ENCODE assay signal across 22 cellular contexts in the genomic region with DNA sequence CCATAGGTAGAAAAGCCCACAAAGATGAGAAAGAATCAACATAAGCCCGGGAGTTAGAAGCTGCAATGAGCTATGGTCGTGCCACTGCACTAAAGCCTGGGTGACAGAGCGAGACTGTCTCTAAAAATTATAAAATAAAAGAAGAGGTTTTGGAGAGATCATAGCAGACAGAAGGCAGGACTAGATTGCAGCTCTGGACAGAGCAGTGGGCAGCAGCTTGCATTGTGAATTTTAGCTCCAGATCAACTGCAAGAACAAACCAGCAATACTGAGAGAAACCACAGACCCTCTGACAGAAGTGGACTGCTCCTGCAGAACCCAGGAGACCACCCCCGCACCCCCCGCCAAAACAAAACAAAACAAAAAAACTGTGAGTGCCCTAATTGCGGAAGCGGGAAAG. TPM values are rescaled to one million over a fixed set of nuclear protein-coding genes. Genes with fewer than 3 reads are reported as not detected.
"Had no signal": no experiment of that assay in that cellular context is flagged by ENCODE, and none has a peak within 500 bp of the region (broad histone marks: within the 10 kb centered on the region; RNA-seq: fewer than 3 reads in every experiment).

No MANE protein-coding gene starts in this region.

- H3K27me3 ChIP-seq: body of pancreas, esophagus squamous epithelium, right lobe of liver, suprapubic skin, upper lobe of right lung had no signal

- H3K27ac Mint-ChIP-seq: activated CD4-positive, alpha-beta T cell treated with anti-CD3 and anti-CD28 coated beads, Interleukin-2, amount 10 ng/mL, durations not matched to agents 7 days and 5 days; activated CD8-positive, alpha-beta T cell treated with anti-CD3 and anti-CD28 coated beads, Interleukin-2, amount 10 ng/mL, durations not matched to agents 7 days and 5 days; activated naive CD4-positive, alpha-beta T cell treated with anti-CD3 and anti-CD28 coated beads for 36 hours; activated T-cell treated with anti-CD3 and anti-CD28 coated beads, Interleukin-2, amount 50 U/mL, for 24 hours; stimulated activated naive CD8-positive, alpha-beta T cell treated with anti-CD3 and anti-CD28 coated beads, Interleukin-15, Interleukin-2, amounts not matched to agents 100 ng/mL and 50 ng/mL, for 24 hours had no signal

- H3K27me3 Mint-ChIP-seq: activated T-cell treated with anti-CD3 and anti-CD28 coated beads, Interleukin-2, amount 50 U/mL, for 24 hours had no signal

- H3K27ac ChIP-seq: body of pancreas, esophagus squamous epithelium, heart right ventricle, right lobe of liver, suprapubic skin, upper lobe of right lung had no signal

- H3K36me3 ChIP-seq: esophagus squamous epithelium, heart right ventricle, right lobe of liver, suprapubic skin, upper lobe of right lung had no signal

- H3K4me3 Mint-ChIP-seq: activated CD4-positive, alpha-beta T cell treated with anti-CD3 and anti-CD28 coated beads, Interleukin-2, amount 10 ng/mL, durations not matched to agents 7 days and 5 days; activated CD8-positive, alpha-beta T cell treated with anti-CD3 and anti-CD28 coated beads, Interleukin-2, amount 10 ng/mL, durations not matched to agents 7 days and 5 days; activated naive CD4-positive, alpha-beta T cell treated with anti-CD3 and anti-CD28 coated beads for 36 hours; activated T-cell treated with anti-CD3 and anti-CD28 coated beads, Interleukin-2, amount 50 U/mL, for 24 hours; stimulated activated naive CD8-positive, alpha-beta T cell treated with anti-CD3 and anti-CD28 coated beads, Interleukin-15, Interleukin-2, amounts not matched to agents 100 ng/mL and 50 ng/mL, for 24 hours had no signal

- H3K4me3 ChIP-seq: body of pancreas, esophagus squamous epithelium, heart right ventricle, suprapubic skin, upper lobe of right lung had no signal

- H3K9me3 Mint-ChIP-seq: activated naive CD4-positive, alpha-beta T cell treated with anti-CD3 and anti-CD28 coated beads for 36 hours; activated T-cell treated with anti-CD3 and anti-CD28 coated beads, Interleukin-2, amount 50 U/mL, for 24 hours had no signal

- H3K9me3 ChIP-seq: body of pancreas, esophagus squamous epithelium, heart right ventricle, right lobe of liver, suprapubic skin, upper lobe of right lung had no signal

- ATAC-seq: activated CD4-positive, CD25-positive, alpha-beta regulatory T cell treated with anti-CD3 and anti-CD28 coated beads, Interleukin-2, amount 50 U/mL, for 24 hours; activated CD8-positive, alpha-beta T cell treated with anti-CD3 and anti-CD28 coated beads, Interleukin-2, amount 10 ng/mL, durations not matched to agents 7 days and 5 days; body of pancreas; heart right ventricle; upper lobe of right lung had no signal

- DNase-seq: activated CD4-positive, alpha-beta T cell treated with anti-CD3 and anti-CD28 coated beads, Interleukin-2, amount 10 ng/mL, durations not matched to agents 7 days and 5 days; activated CD8-positive, alpha-beta T cell treated with anti-CD3 and anti-CD28 coated beads, Interleukin-2, amount 10 ng/mL, durations not matched to agents 7 days and 5 days; activated naive CD4-positive, alpha-beta T cell treated with anti-CD3 and anti-CD28 coated beads for 36 hours; activated T-cell treated with anti-CD3 and anti-CD28 coated beads, Interleukin-2, amount 50 U/mL, for 24 hours; body of pancreas; dermis blood vessel endothelial cell; effector memory CD4-positive, alpha-beta T cell; esophagus squamous epithelium; heart right ventricle; left colon; stimulated activated CD4-positive, alpha-beta T cell treated with anti-CD3 and anti-CD28 coated beads, Interleukin-15, amount 100 ng/mL, for 24 hours; stimulated activated CD4-positive, alpha-beta T cell treated with anti-CD3 and anti-CD28 coated beads, Interleukin-2, amount 100 ng/mL, for 48 hours; T1000; upper lobe of right lung had no signal

- H3K4me1 ChIP-seq: body of pancreas, heart right ventricle, right lobe of liver, suprapubic skin, upper lobe of right lung had no signal

RNA-seq across cellular contexts. Expression of a gene that starts 30.6 kb away (rescaled TPM):
- total RNA-seq: activated CD4-positive, alpha-beta T cell treated with anti-CD3 and anti-CD28 coated beads, Interleukin-2, amount 10 ng/mL, durations not matched to agents 7 days and 5 days; activated CD8-positive, alpha-beta T cell treated with anti-CD3 and anti-CD28 coated beads, Interleukin-2, amount 10 ng/mL, durations not matched to agents 7 days and 5 days; activated naive CD4-positive, alpha-beta T cell treated with anti-CD3 and anti-CD28 coated beads for 36 hours; lung microvascular endothelial cell; myocyte; T-helper 1 cell treated with Interleukin-12 subunit alpha and Interleukin-12 subunit beta and Interleukin-4 antibody, amounts not matched to agents 30 ng/mL and 1 ng/mL, for 36 hours had no signal
- polyA plus RNA-seq: heart right ventricle, neural cell had no signal
